Comparison of ENCODE assay signal across 9 cellular contexts in genomic region chr2:9251154-9252001, GRCh38. TPM values are rescaled to one million over a fixed set of nuclear protein-coding genes. Genes with fewer than 3 reads are reported as not detected.
DNase-seq lines count a peak whose midpoint lies in the region; ATAC-seq and TF ChIP-seq lines count a peak whose summit lies in the region.
"Had no signal": no experiment of that assay in that cellular context is flagged by ENCODE, and none has a peak within 500 bp of the region (broad histone marks: within the 10 kb centered on the region; RNA-seq: fewer than 3 reads in every experiment).

No MANE protein-coding gene starts in this region.

- H3K4me3 ChIP-seq in ascending aorta (peak overlapping the region in 1 of 2 donors; percentile 10), heart right ventricle (no peak overlapping the region), skeletal muscle satellite cell (ENCODE audit: low read length) (peak overlapping the region; percentile 41)
- H3K4me3 ChIP-seq: GM12878 had no signal

- no peaks in the 10 kb centered on the region for H3K36me3 ChIP-seq in ascending aorta
- no peaks in the 10 kb centered on the region for H3K36me3 ChIP-seq in heart right ventricle
- H3K36me3 ChIP-seq in skeletal muscle satellite cell (ENCODE audit: insufficient read depth, low read length): peaks cover 9% of the 10 kb centered on the region

- peak overlapping the region; percentile 62 to 73 for H3K27ac ChIP-seq in ascending aorta
- peak overlapping the region in 9 of 10 donors; percentile 34 to 81 (median 56) for H3K27ac ChIP-seq in heart right ventricle

- H3K9me3 ChIP-seq in ascending aorta (no peaks in the 10 kb centered on the region), heart right ventricle (no peaks in the 10 kb centered on the region), skeletal muscle satellite cell (replicated peaks; ENCODE audit: low read length) (no peaks in the 10 kb centered on the region)

- ATAC-seq in heart right ventricle (peak; percentile 31 to 78 (median 51)), HG03139 (IDR thresholded peaks at IDR 0.05; ENCODE audit: unreplicated experiment) (no peak)
- ATAC-seq: GM12878 had no signal

- H3K4me1 ChIP-seq in ascending aorta (peaks cover 13 to 47% of the 10 kb centered on the region in 2 donors), heart right ventricle (peaks cover 15 to 81% (median 64%) of the 10 kb centered on the region in 9 donors), skeletal muscle satellite cell (ENCODE audit: control insufficient read depth, insufficient read depth, low read length) (peaks cover 77% of the 10 kb centered on the region)

- intact Hi-C loops in ascending aorta (cut with DNase I): loop anchor here (5.0 kb wide), 1 partner anchor 36 kb away; no protein-coding TSS in a partner anchor
- intact Hi-C loops in heart right ventricle (cut with DNase I): no loop called here

- DNase-seq in GM04503 (ENCODE audit: low read depth) (peak; percentile 72), ascending aorta (ENCODE audit: low spot score in 2 of 2) (peak in 1 of 2 donors; percentile 85), heart right ventricle (no peak), NCI-H187 treated with DMSO at 0.1 percent for 48 hours (lab: John Stamatoyannopoulos, UW) (no peak), erythroblast (lab: John Stamatoyannopoulos, UW) (no peak)
- DNase-seq in stimulated activated naive CD4-positive, alpha-beta T cell treated with Interleukin-2 at 50 U/mL for 16 hours (lab: John Stamatoyannopoulos, UW): no peak

- 58 to 65% methylated on average over 16 of the region's 16 CpGs for WGBS in heart right ventricle, 2 donors

- peak overlapping the region; percentile 79 for H3K9ac ChIP-seq in skeletal muscle satellite cell (ENCODE audit: low read depth, low read length)

- TF ChIP-seq POLR2A in erythroblast (IDR thresholded peaks at IDR 0.05; ENCODE audit: low read length): no peak

- TF ChIP-seq CTCF in ascending aorta (IDR thresholded peaks at IDR 0.05): no peak
- TF ChIP-seq CTCF in heart right ventricle (IDR thresholded peaks at IDR 0.05): no peak

- H3K27me3 ChIP-seq in ascending aorta (no peaks in the 10 kb centered on the region), heart right ventricle (no peaks in the 10 kb centered on the region), skeletal muscle satellite cell (ENCODE audit: control insufficient read depth, insufficient read depth, low read length) (no peaks in the 10 kb centered on the region)

- H3K4me2 ChIP-seq in skeletal muscle satellite cell (ENCODE audit: low read length): peak overlapping the region; percentile 72

RNA-seq across cellular contexts. Expression of gene ASAP2, which starts 44.8 kb away (rescaled TPM):
- total RNA-seq in ascending aorta: 56.9 TPM
- total RNA-seq in heart right ventricle: 10 to 100 TPM in 9 of 10 donors, 1 to 10 TPM in 1; 9.9 to 16.2 (median 11.8) TPM
- polyA plus RNA-seq in heart right ventricle: 10 to 100 TPM in 1 of 2 donors, 1 to 10 TPM in 1; 5.4 to 17.3 TPM
- 43.7 and 51.2 TPM in 2 replicates for total RNA-seq in skeletal muscle satellite cell (2012; rRNA removed)
